9 cellular contexts compared by ENCODE assay signal in genomic region chr13:99288069-99288468, GRCh38. TPM values are rescaled to one million over a fixed set of nuclear protein-coding genes. Genes with fewer than 3 reads are reported as not detected.
DNase-seq lines count a peak whose midpoint lies in the region; ATAC-seq and TF ChIP-seq lines count a peak whose summit lies in the region.
"Had no signal": no experiment of that assay in that cellular context is flagged by ENCODE, and none has a peak within 500 bp of the region (broad histone marks: within the 10 kb centered on the region; RNA-seq: fewer than 3 reads in every experiment).

No MANE protein-coding gene starts in this region.

- peak overlapping the region; percentile 27 to 73 (median 65) for H3K27ac Mint-ChIP-seq in immature natural killer cell

- POLR2A ChIA-PET in RWPE1 (lab: Yijun Ruan, JAX; ENCODE audit: low non-redundant PET) (no interaction called here), HEK293T (lab: Yijun Ruan, JAX) (no interaction called here)

- no peak for TF ChIP-seq POLR2A in GM18505 (IDR thresholded peaks at IDR 0.05; ENCODE audit: borderline replicate concordance, extremely low read depth, insufficient read depth, insufficient read length)

- peaks cover 49 to 71% of the 10 kb centered on the region in 2 donors for H3K4me1 Mint-ChIP-seq in immature natural killer cell

- H3K27me3 Mint-ChIP-seq in immature natural killer cell (ENCODE audit: low read depth in 3 of 3): peaks cover 0 to 1% (median 0%) of the 10 kb centered on the region in 3 donors

- H3K27ac ChIP-seq in RWPE1: no peak overlapping the region

- H3K4me3 Mint-ChIP-seq in immature natural killer cell: peak overlapping the region in 1 of 5 donors; percentile 20

- H3K9me3 Mint-ChIP-seq in immature natural killer cell: no peaks in the 10 kb centered on the region

- no peak for TF ChIP-seq CTCF in RWPE1 (conservative IDR thresholded peaks at IDR 0.05; ENCODE audit: low read depth)

- ATAC-seq in GM18505 (IDR thresholded peaks at IDR 0.05; ENCODE audit: unreplicated experiment) (peak; percentile 89), GM21447 (IDR thresholded peaks at IDR 0.05; ENCODE audit: unreplicated experiment) (peak; percentile 92), HG03575 (IDR thresholded peaks at IDR 0.05; ENCODE audit: extremely low read depth, insufficient number of reproducible peaks, low FRiP score, unreplicated experiment) (peak; percentile 80)

- H3K36me3 Mint-ChIP-seq in immature natural killer cell: peaks cover 4 to 6% (median 4%) of the 10 kb centered on the region in 3 donors

- CTCF ChIA-PET in RWPE1 (lab: Yijun Ruan, JAX) (interaction anchor here (0.6 kb wide), 1 partner anchor 14 kb away, joined by 3 read pairs; no protein-coding TSS in a partner anchor), HEK293T (lab: Yijun Ruan, JAX) (no interaction called here)

- DNase-seq in immature natural killer cell (no peak), NCI-H2227 treated with DMSO at 0.1 percent for 48 hours (lab: John Stamatoyannopoulos, UW) (no peak), mucosa of gallbladder (ENCODE audit: low spot score) (no peak), RWPE1 (ENCODE audit: low spot score) (no peak), HEK293T (ENCODE audit: extremely low spot score) (no peak)

TF ChIP-seq in HEK293T, 16 proteins besides CTCF, POLR2A, EP300 and RAD21:
- TF ChIP-seq ELF4 (IDR thresholded peaks at IDR 0.05) (no peak), CTBP1 (IDR thresholded peaks at IDR 0.05; ENCODE audit: borderline replicate concordance) (no peak), BHLHE40 (IDR thresholded peaks at IDR 0.05; ENCODE audit: borderline replicate concordance) (no peak), SUZ12 (IDR thresholded peaks at IDR 0.05) (no peak), SP1 (IDR thresholded peaks at IDR 0.05) (no peak), HDGF (IDR thresholded peaks at IDR 0.05; ENCODE audit: borderline replicate concordance) (no peak), LEF1 (IDR thresholded peaks at IDR 0.05; ENCODE audit: borderline replicate concordance) (no peak), L3MBTL2 (conservative IDR thresholded peaks at IDR 0.05) (no peak), PKNOX1 (IDR thresholded peaks at IDR 0.05) (no peak), ZNF384 (IDR thresholded peaks at IDR 0.05) (no peak), FOXA1 (IDR thresholded peaks at IDR 0.05) (no peak), FOXM1 (IDR thresholded peaks at IDR 0.05; ENCODE audit: borderline replicate concordance) (no peak), TARDBP (IDR thresholded peaks at IDR 0.05) (no peak), FOXK2 (IDR thresholded peaks at IDR 0.05) (no peak), ARNT (IDR thresholded peaks at IDR 0.05) (no peak), NFRKB (IDR thresholded peaks at IDR 0.05) (no peak)
TF ChIP-seq in HEK293T: peak in this region for 0.

RNA-seq across cellular contexts. Expression of gene GPR183, which starts 19.1 kb away (rescaled TPM):
- polyA plus RNA-seq in immature natural killer cell: 100 to 1,000 TPM in 1 of 3 donors, 10 to 100 TPM in 2; 63.2 to 154 (median 87.1) TPM
- 11.7 TPM for total RNA-seq in mucosa of gallbladder
- total RNA-seq: pulmonary artery endothelial cell had no signal

RNA-seq across cellular contexts. Expression of gene GPR18, which starts 29.9 kb away (rescaled TPM):
- 10 to 100 TPM; 10.1 to 30.0 (median 21.1) TPM for polyA plus RNA-seq in immature natural killer cell
- 0.37 TPM for total RNA-seq in mucosa of gallbladder
- total RNA-seq: pulmonary artery endothelial cell had no signal
